Comparison of ENCODE assay signal across 9 cellular contexts in genomic region chr5:139745800-139746690, GRCh38. TPM values are rescaled to one million over a fixed set of nuclear protein-coding genes. Genes with fewer than 3 reads are reported as not detected.
DNase-seq lines count a peak whose midpoint lies in the region; ATAC-seq, FAIRE-seq and TF ChIP-seq lines count a peak whose summit lies in the region.
"Had no signal": no experiment of that assay in that cellular context is flagged by ENCODE, and none has a peak within 500 bp of the region (broad histone marks: within the 10 kb centered on the region; RNA-seq: fewer than 3 reads in every experiment).

No MANE protein-coding gene starts in this region.

- no peak for DNase-seq in GM12891 (ENCODE audit: insufficient read length, low spot score)
- peak; percentile 97 for DNase-seq in RWPE1 (ENCODE audit: low spot score)
- DNase-seq in activated naive CD8-positive, alpha-beta T cell treated with anti-CD3 and anti-CD28 coated beads for 36 hours = peak; percentile 59
- peak; percentile 59 to 89 (median 79) for DNase-seq in head of caudate nucleus
- peak; percentile 46 for DNase-seq in occipital lobe (lab: John Stamatoyannopoulos, UW)
- peak; percentile 79 to 87 for DNase-seq in aorta
- DNase-seq in NCI-H774 (lab: John Stamatoyannopoulos, UW) = no peak

- peak; percentile 60 for FAIRE-seq in GM12891 (lab: Jason Lieb, UNC)

- no peaks in the 10 kb centered on the region for H3K27me3 ChIP-seq in aorta (ENCODE audit: control insufficient read depth in 1 of 2, insufficient read depth in 2 of 2, low read length in 1 of 2)

- no peaks in the 10 kb centered on the region for H3K36me3 ChIP-seq in aorta (ENCODE audit: control insufficient read depth in 1 of 2, insufficient read depth in 2 of 2, low read length in 1 of 2)

- peak; percentile 42 for ATAC-seq in HG03159 (IDR thresholded peaks at IDR 0.05; ENCODE audit: unreplicated experiment)
- peak; percentile 77 for ATAC-seq in aorta (ENCODE audit: low FRiP score)

- H3K9me3 ChIP-seq in aorta (ENCODE audit: control insufficient read depth, low read length) = no peaks in the 10 kb centered on the region

- intact Hi-C loops in head of caudate nucleus (cut with DNase I) (no loop called here), aorta (cut with DNase I) (loop anchor here (2.0 to 5.0 kb wide), 5 partner anchors 34 to 109 kb away; no protein-coding TSS in a partner anchor)

- H3K4me1 Mint-ChIP-seq in activated naive CD8-positive, alpha-beta T cell treated with anti-CD3 and anti-CD28 coated beads for 36 hours = peaks cover 18% of the 10 kb centered on the region

- H3K36me3 Mint-ChIP-seq in activated naive CD8-positive, alpha-beta T cell treated with anti-CD3 and anti-CD28 coated beads for 36 hours = no peaks in the 10 kb centered on the region

- TF ChIP-seq POLR2A in GM12891 (IDR thresholded peaks at IDR 0.05; ENCODE audit: low read depth, low read length) = no peak

- peak overlapping the region; percentile 18 to 22 for H3K4me3 ChIP-seq in aorta (ENCODE audit: low read length in 2 of 2)

- H3K4me3 Mint-ChIP-seq in activated naive CD8-positive, alpha-beta T cell treated with anti-CD3 and anti-CD28 coated beads for 36 hours = no peak overlapping the region

- H3K4me1 ChIP-seq in aorta (ENCODE audit: control insufficient read depth in 1 of 2, insufficient read depth in 2 of 2, low read length in 2 of 2) = no peaks in the 10 kb centered on the region

- H3K27me3 Mint-ChIP-seq in activated naive CD8-positive, alpha-beta T cell treated with anti-CD3 and anti-CD28 coated beads for 36 hours = peaks cover 15% of the 10 kb centered on the region

- CTCF ChIA-PET in RWPE1 (lab: Yijun Ruan, JAX) = interaction anchor here (0.5 to 4.2 kb wide), 7 partner anchors 20 to 1070 kb away, joined by 3 to 40 read pairs (median 3); no protein-coding TSS in a partner anchor

- H3K9me3 Mint-ChIP-seq in activated naive CD8-positive, alpha-beta T cell treated with anti-CD3 and anti-CD28 coated beads for 36 hours = no peaks in the 10 kb centered on the region

- POLR2A ChIA-PET in RWPE1 (lab: Yijun Ruan, JAX; ENCODE audit: low non-redundant PET) = interaction anchor here (0.7 kb wide), 1 partner anchor 32 kb away, joined by 6 read pairs; no protein-coding TSS in a partner anchor

- no peak overlapping the region for H3K27ac Mint-ChIP-seq in activated naive CD8-positive, alpha-beta T cell treated with anti-CD3 and anti-CD28 coated beads for 36 hours

- TF ChIP-seq CTCF in RWPE1 (conservative IDR thresholded peaks at IDR 0.05; ENCODE audit: low read depth) = no peak

- no peak overlapping the region for H3K27ac ChIP-seq in RWPE1
- H3K27ac ChIP-seq in aorta (ENCODE audit: low read depth in 1 of 2, low read length in 2 of 2) = peak overlapping the region in 1 of 2 donors; percentile 4

- 7% methylated on average over 44 of the region's 44 CpGs for WGBS in aorta, 2 donors

TF ChIP-seq in GM12891, 5 proteins besides CTCF, POLR2A, EP300 and RAD21:
- no peak for TF ChIP-seq POU2F2 (IDR thresholded peaks at IDR 0.05; ENCODE audit: low read depth, low read length)
- no peak for TF ChIP-seq TAF1 (IDR thresholded peaks at IDR 0.05; ENCODE audit: low read depth, low read length)
- no peak for TF ChIP-seq POLR2AphosphoS5 (IDR thresholded peaks at IDR 0.05; ENCODE audit: low read depth, low read length)
- no peak for TF ChIP-seq SPI1 (IDR thresholded peaks at IDR 0.05; ENCODE audit: low read depth, low read length)
- TF ChIP-seq PAX5 (IDR thresholded peaks at IDR 0.05; ENCODE audit: insufficient read depth, low read length, severe bottlenecking) = no peak
TF ChIP-seq in GM12891: peak in this region for 0.

RNA-seq across cellular contexts. Expression of gene PSD2, which starts 49.6 kb away (rescaled TPM):
- polyA plus RNA-seq in GM12891 (2012; ENCODE audit: low read depth, missing spikeins) = 0.08 TPM
- total RNA-seq in activated naive CD8-positive, alpha-beta T cell treated with anti-CD3 and anti-CD28 coated beads for 36 hours = not detected
- 17.0 TPM for total RNA-seq in occipital lobe
- total RNA-seq in aorta = under 1 TPM; 0.30 to 0.62 TPM
- polyA plus RNA-seq in aorta = under 1 TPM in 1 of 2 donors, not detected in 1; 0.41 TPM
- total RNA-seq: dermis microvascular lymphatic vessel endothelial cell had no signal

Comparison
In these comparisons a context has a peak if more than half of its experiments do, and no peak if none do; other contexts are left out.
1. DNase-seq: peak in RWPE1 (single experiment), activated naive CD8-positive, alpha-beta T cell treated with anti-CD3 and anti-CD28 coated beads for 36 hours (single experiment), head of caudate nucleus (42 of 42), occipital lobe (single experiment) and aorta (2 of 2); none in GM12891 (single experiment) and NCI-H774 (single experiment).
2. RNA of gene PSD2, which starts 49.6 kb away (total RNA-seq): 17.0 TPM in occipital lobe (single experiment); 0.30 to 0.62 TPM in aorta and not detected in activated naive CD8-positive, alpha-beta T cell treated with anti-CD3 and anti-CD28 coated beads for 36 hours; every median in the first group is over 10 times any median in the second.